11 cellular contexts compared by ENCODE assay signal in genomic region chr14:34355584-34356266, GRCh38.
DNase-seq lines count a peak whose midpoint lies in the region; ATAC-seq and TF ChIP-seq lines count a peak whose summit lies in the region.
"Had no signal": no experiment of that assay in that cellular context is flagged by ENCODE, and none has a peak within 500 bp of the region (broad histone marks: within the 10 kb centered on the region; RNA-seq: fewer than 3 reads in every experiment).

No MANE protein-coding gene starts in this region.

- H3K4me1 ChIP-seq in SJCRH30 = peaks cover 47% of the 10 kb centered on the region
- no peaks in the 10 kb centered on the region for H3K4me1 ChIP-seq in parathyroid adenoma

- CTCF ChIA-PET in T-cell (lab: Charles Lee) = interaction anchor here in 1 of 2 donors (0.6 kb wide), 1 partner anchor 148 kb away, joined by 3 read pairs; no protein-coding TSS in a partner anchor

- no peak overlapping the region for H3K4me3 ChIP-seq in SJCRH30
- H3K4me3 ChIP-seq in fibroblast of mammary gland (ENCODE audit: control insufficient read depth, low read depth, low read length) = no peak overlapping the region
- H3K4me3 ChIP-seq in parathyroid adenoma (ENCODE audit: low read depth, low read length) = no peak overlapping the region

- no peaks in the 10 kb centered on the region for H3K27me3 ChIP-seq in SJCRH30
- H3K27me3 ChIP-seq in parathyroid adenoma (ENCODE audit: control insufficient read depth, insufficient read depth, low read length) = no peaks in the 10 kb centered on the region

- peak; percentile 87 for DNase-seq in G401 (ENCODE audit: low spot score)
- peak; percentile 81 to 93 for DNase-seq in SJCRH30
- DNase-seq in fibroblast of mammary gland (ENCODE audit: low read depth) = peak; percentile 89
- DNase-seq in T-cell = no peak
- no peak for DNase-seq in stimulated activated naive CD4-positive, alpha-beta T cell (lab: John Stamatoyannopoulos, UW)
- DNase-seq: activated CD4-positive, alpha-beta T cell treated with anti-CD3 and anti-CD28 coated beads for 36 hours; naive B cell had no signal

- no peaks in the 10 kb centered on the region for H3K36me3 Mint-ChIP-seq in T-cell
- H3K36me3 Mint-ChIP-seq in activated T-helper 17 cell treated with anti-CD3 and anti-CD28 coated beads, Interleukin-2, amount 50 U/mL, for 72 hours (ENCODE audit: low read depth) = no peaks in the 10 kb centered on the region
- H3K36me3 Mint-ChIP-seq: naive B cell had no signal

- peaks cover 0 to 3% (median 0%) of the 10 kb centered on the region in 3 donors for H3K4me1 Mint-ChIP-seq in T-cell
- H3K4me1 Mint-ChIP-seq in activated T-helper 17 cell treated with anti-CD3 and anti-CD28 coated beads, Interleukin-2, amount 50 U/mL, for 72 hours = no peaks in the 10 kb centered on the region
- H3K4me1 Mint-ChIP-seq: activated CD4-positive, alpha-beta T cell treated with anti-CD3 and anti-CD28 coated beads for 36 hours; naive B cell had no signal

- ATAC-seq in T-cell (replicated peaks in 1 of 4) = no peak
- no peak for ATAC-seq in HG03354 (IDR thresholded peaks at IDR 0.05; ENCODE audit: poor library complexity, severe bottlenecking, unreplicated experiment)
- no peak for ATAC-seq in activated T-helper 17 cell treated with anti-CD3 and anti-CD28 coated beads, Interleukin-2, amount 50 U/mL, for 72 hours (replicated peaks)
- ATAC-seq: activated CD4-positive, alpha-beta T cell treated with anti-CD3 and anti-CD28 coated beads for 36 hours had no signal

- H3K4me3 Mint-ChIP-seq in T-cell = no peak overlapping the region
- H3K4me3 Mint-ChIP-seq in activated T-helper 17 cell treated with anti-CD3 and anti-CD28 coated beads, Interleukin-2, amount 50 U/mL, for 72 hours = no peak overlapping the region
- H3K4me3 Mint-ChIP-seq: activated CD4-positive, alpha-beta T cell treated with anti-CD3 and anti-CD28 coated beads for 36 hours; dendritic cell treated with granulocyte-macrophage colony-stimulating factor and Interleukin-4, amounts not matched to agents 40 ng/mL and 50 ng/mL, for 4 days; naive B cell had no signal

- H3K79me2 ChIP-seq in parathyroid adenoma = no peaks in the 10 kb centered on the region

- no peak overlapping the region for H3K9ac ChIP-seq in parathyroid adenoma

- H2AFZ ChIP-seq in parathyroid adenoma = peak overlapping the region; percentile 20

- H3K27ac Mint-ChIP-seq in T-cell = no peak overlapping the region
- no peak overlapping the region for H3K27ac Mint-ChIP-seq in activated T-helper 17 cell treated with anti-CD3 and anti-CD28 coated beads, Interleukin-2, amount 50 U/mL, for 72 hours
- H3K27ac Mint-ChIP-seq: activated CD4-positive, alpha-beta T cell treated with anti-CD3 and anti-CD28 coated beads for 36 hours; dendritic cell treated with granulocyte-macrophage colony-stimulating factor and Interleukin-4, amounts not matched to agents 40 ng/mL and 50 ng/mL, for 4 days; naive B cell had no signal

- H3K36me3 ChIP-seq in SJCRH30 = no peaks in the 10 kb centered on the region
- no peaks in the 10 kb centered on the region for H3K36me3 ChIP-seq in parathyroid adenoma (ENCODE audit: control insufficient read depth, insufficient read depth, low read length)

- TF ChIP-seq CTCF in fibroblast of mammary gland (conservative IDR thresholded peaks at IDR 0.05; ENCODE audit: control insufficient read depth, insufficient read depth, low read depth, low read length) (no peak), parathyroid adenoma (IDR thresholded peaks at IDR 0.05) (no peak)

- in situ Hi-C loops in G401 (cut with HindIII; ENCODE audit: low sequenced_read_pairs) = no loop called here

- H3K27me3 Mint-ChIP-seq in T-cell = no peaks in the 10 kb centered on the region
- no peaks in the 10 kb centered on the region for H3K27me3 Mint-ChIP-seq in activated T-helper 17 cell treated with anti-CD3 and anti-CD28 coated beads, Interleukin-2, amount 50 U/mL, for 72 hours
- H3K27me3 Mint-ChIP-seq: activated CD4-positive, alpha-beta T cell treated with anti-CD3 and anti-CD28 coated beads for 36 hours; dendritic cell treated with granulocyte-macrophage colony-stimulating factor and Interleukin-4, amounts not matched to agents 40 ng/mL and 50 ng/mL, for 4 days; naive B cell had no signal

- H3K27ac ChIP-seq in SJCRH30 (peak overlapping the region; percentile 98), parathyroid adenoma (no peak overlapping the region)

- no peak overlapping the region for H3K4me2 ChIP-seq in parathyroid adenoma (ENCODE audit: low read length)

- H3K9me3 ChIP-seq in SJCRH30 (replicated peaks) = 0 out of 2 replicates have a peak, but pooled peaks cover 2% of the 10 kb centered on the region
- H3K9me3 ChIP-seq in parathyroid adenoma (ENCODE audit: control insufficient read depth, low read length) = no peaks in the 10 kb centered on the region

- H3K9me3 Mint-ChIP-seq in T-cell = no peaks in the 10 kb centered on the region
- no peaks in the 10 kb centered on the region for H3K9me3 Mint-ChIP-seq in activated T-helper 17 cell treated with anti-CD3 and anti-CD28 coated beads, Interleukin-2, amount 50 U/mL, for 72 hours
- H3K9me3 Mint-ChIP-seq: dendritic cell treated with granulocyte-macrophage colony-stimulating factor and Interleukin-4, amounts not matched to agents 40 ng/mL and 50 ng/mL, for 4 days; naive B cell had no signal

- POLR2A ChIA-PET in T-cell (lab: Charles Lee) = no interaction called here

Comparison
In these comparisons a context has a peak if more than half of its experiments do, and no peak if none do; other contexts are left out.
1. DNase-seq: peak in G401 (single experiment), SJCRH30 (2 of 2) and fibroblast of mammary gland (single experiment); none in T-cell (0 of 34) and stimulated activated naive CD4-positive, alpha-beta T cell (0 of 6).